In genomic region chr14:89241934-89242670, GRCh38 we compare ENCODE assay signal across 16 cellular contexts.
DNase-seq lines count a peak whose midpoint lies in the region; ATAC-seq and TF ChIP-seq lines count a peak whose summit lies in the region.
"Had no signal": no experiment of that assay in that cellular context is flagged by ENCODE, and none has a peak within 500 bp of the region (broad histone marks: within the 10 kb centered on the region; RNA-seq: fewer than 3 reads in every experiment).

No MANE protein-coding gene starts in this region.

- DNase-seq in H9 (no peak), OCI-LY7 (ENCODE audit: low spot score) (no peak), dermis blood vessel endothelial cell (peak; percentile 22), retinal pigment epithelial cell (ENCODE audit: low read depth) (no peak), NCI-H1105 (lab: John Stamatoyannopoulos, UW) (no peak), aorta (no peak)
- DNase-seq in stimulated activated CD4-positive, alpha-beta T cell treated with anti-CD3 and anti-CD28 coated beads, Interleukin-4, amount 100 ng/mL, for 24 hours = no peak
- DNase-seq: activated effector memory CD4-positive, alpha-beta T cell treated with Interleukin-2 at 50 U/mL for 16 hours; body of pancreas; left cardiac atrium; MM.1S; NCI-H2029; stimulated activated CD4-positive, alpha-beta T cell treated with anti-CD3 and anti-CD28 coated beads, Interleukin-2, amount 100 ng/mL, for 48 hours had no signal

- H4K91ac ChIP-seq in H9 (ENCODE audit: insufficient read length, low read depth, low read length) = no peak overlapping the region

- POLR2A ChIA-PET in OCI-LY7 (lab: Charles Lee) = interaction anchor here (0.7 kb wide), 1 partner anchor 63 kb away, joined by 3 read pairs; no protein-coding TSS in a partner anchor

- TF ChIP-seq CTCF in H9 (conservative IDR thresholded peaks at IDR 0.05) = peak; percentile 18; the same call in 2 of the 3 replicates
- TF ChIP-seq CTCF in OCI-LY7 (conservative IDR thresholded peaks at IDR 0.05; ENCODE audit: low read length) = peak; percentile 35; the same call in 1 of the 2 replicates
- TF ChIP-seq CTCF in retinal pigment epithelial cell (conservative IDR thresholded peaks at IDR 0.05; ENCODE audit: low read depth, low read length) = peak; percentile 27

- no peak overlapping the region for H3K4me3 Mint-ChIP-seq in H9

- H3K79me2 ChIP-seq in H9 (ENCODE audit: insufficient read depth, low read length) = peaks cover 6% of the 10 kb centered on the region; the same call in 1 of the 2 replicates
- H3K79me2 ChIP-seq in OCI-LY7 (ENCODE audit: insufficient read depth, low read depth, low read length) = peaks cover 7% of the 10 kb centered on the region; the same call in 1 of the 2 replicates

- no peak overlapping the region for H3K23ac ChIP-seq in H9 (ENCODE audit: insufficient read length, low read depth, low read length)

- no CpG with 5 or more reads among the region's 8 CpGs for WGBS in H9 (ENCODE audit: extremely low coverage, insufficient read length, low lambda C conversion rate)
- 20 to 28% methylated on average over 8 of the region's 8 CpGs for WGBS in aorta, 2 donors

- peaks cover 39 to 40% of the 10 kb centered on the region in 2 experiments for H3K4me1 Mint-ChIP-seq in H9

- H2BK20ac ChIP-seq in H9 (ENCODE audit: low read depth, low read length, poor library complexity, severe bottlenecking) = no peak overlapping the region

- H3K27me3 Mint-ChIP-seq in H9 (ENCODE audit: low read depth) = no peaks in the 10 kb centered on the region

- no peak overlapping the region for H2BK15ac ChIP-seq in H9 (ENCODE audit: low read depth, low read length)

- no peak overlapping the region for H2AFZ ChIP-seq in H9 (ENCODE audit: low read length)
- no peak overlapping the region for H2AFZ ChIP-seq in OCI-LY7 (ENCODE audit: low read length)
- H2AFZ ChIP-seq: parathyroid adenoma had no signal

- H2AK5ac ChIP-seq in H9 (ENCODE audit: insufficient read length, low read length) = no peak overlapping the region

- H3K23me2 ChIP-seq in H9 (ENCODE audit: insufficient read length, low read depth, low read length, poor library complexity, severe bottlenecking) = no peaks in the 10 kb centered on the region

- H3K27ac Mint-ChIP-seq in H9 = peak overlapping the region; percentile 23 to 60 (median 51); a peak in 2 of 7 replicates

- no peak overlapping the region for H2BK12ac ChIP-seq in H9 (ENCODE audit: insufficient read length, low read depth, low read length)

- H3K4me1 ChIP-seq in H9 (ENCODE audit: insufficient read depth, low read length) = peaks cover 16% of the 10 kb centered on the region
- peaks cover 31% of the 10 kb centered on the region for H3K4me1 ChIP-seq in OCI-LY7 (ENCODE audit: insufficient read depth, low read length, poor library complexity, severe bottlenecking)
- peaks cover 4 to 5% of the 10 kb centered on the region in 2 donors for H3K4me1 ChIP-seq in aorta (ENCODE audit: control insufficient read depth in 1 of 2, insufficient read depth in 2 of 2, low read length in 2 of 2)
- H3K4me1 ChIP-seq: body of pancreas had no signal

- H3K4me3 ChIP-seq in OCI-LY7 (ENCODE audit: low read depth, low read length, poor library complexity, severe bottlenecking) = no peak overlapping the region
- no peak overlapping the region for H3K4me3 ChIP-seq in retinal pigment epithelial cell (ENCODE audit: low read length)
- H3K4me3 ChIP-seq in aorta (ENCODE audit: low read length in 2 of 2) = peak overlapping the region in 1 of 2 donors; percentile 35
- H3K4me3 ChIP-seq: body of pancreas had no signal

- no TSS peak for BruUV-seq in OCI-LY7 (replicated peaks; lab: Mats Ljungman, UMichigan)

- no peak overlapping the region for H3K4ac ChIP-seq in H9 (ENCODE audit: low read depth, low read length)

- peaks cover 2% of the 10 kb centered on the region for H4K20me1 ChIP-seq in H9 (ENCODE audit: control insufficient read depth, insufficient read depth, insufficient read length)
- peaks cover 3% of the 10 kb centered on the region; the same call in 1 of the 2 replicates for H4K20me1 ChIP-seq in OCI-LY7 (ENCODE audit: insufficient read depth, low read length)

- no peak overlapping the region for H3T11ph ChIP-seq in H9 (ENCODE audit: low read length)

- H3K27me3 ChIP-seq in H9 (ENCODE audit: insufficient read depth, low read length) (no peaks in the 10 kb centered on the region), aorta (ENCODE audit: control insufficient read depth in 1 of 2, insufficient read depth in 2 of 2, low read length in 1 of 2) (no peaks in the 10 kb centered on the region)
- H3K27me3 ChIP-seq: body of pancreas had no signal

- no peaks in the 10 kb centered on the region for H3K9me3 ChIP-seq in H9 (ENCODE audit: control insufficient read depth, low read depth, low read length)
- no peaks in the 10 kb centered on the region for H3K9me3 ChIP-seq in OCI-LY7 (ENCODE audit: low read length)
- H3K9me3 ChIP-seq in aorta (ENCODE audit: control insufficient read depth, low read length) = no peaks in the 10 kb centered on the region
- H3K9me3 ChIP-seq: body of pancreas had no signal

- intact Hi-C loops in OCI-LY7 (cut with micrococcal nuclease; ENCODE audit: unreplicated experiment) = no loop called here
- intact Hi-C loops in aorta (cut with DNase I) = loop anchor here (5.0 to 10.0 kb wide), 3 partner anchors 197 to 675 kb away; no protein-coding TSS in a partner anchor

- H2BK5ac ChIP-seq in H9 (ENCODE audit: insufficient read length, low read length) = no peak overlapping the region

- H3K4me2 ChIP-seq in H9 (ENCODE audit: insufficient read depth, insufficient read length, low read length) = no peak overlapping the region
- no peak overlapping the region for H3K4me2 ChIP-seq in OCI-LY7 (ENCODE audit: low read length)

- H3K36me3 Mint-ChIP-seq in H9 (ENCODE audit: insufficient read depth in 1 of 3, low read depth in 3 of 3) = peaks cover 10 to 12% (median 11%) of the 10 kb centered on the region in 3 experiments

- H3K9me2 ChIP-seq in OCI-LY7 (ENCODE audit: insufficient read depth, low read length) = no peaks in the 10 kb centered on the region

- no peak overlapping the region for H2BK120ac ChIP-seq in H9 (ENCODE audit: low read depth, low read length, poor library complexity, severe bottlenecking)

- H3K9me3 Mint-ChIP-seq in H9 = no peaks in the 10 kb centered on the region

- H3K18ac ChIP-seq in H9 (ENCODE audit: insufficient read length, low read depth, low read length) = no peak overlapping the region

- no peak overlapping the region for H3K9ac ChIP-seq in H9 (ENCODE audit: extremely low read depth, insufficient read length, low read length)
- H3K9ac ChIP-seq: parathyroid adenoma had no signal

- H3K14ac ChIP-seq in H9 (ENCODE audit: insufficient read depth, low read length) = no peak overlapping the region; the same call in 1 of the 2 replicates

- no peaks in the 10 kb centered on the region; the same call in 1 of the 2 replicates for H3K36me3 ChIP-seq in OCI-LY7 (ENCODE audit: insufficient read depth, low read length)
- no peaks in the 10 kb centered on the region for H3K36me3 ChIP-seq in aorta (ENCODE audit: control insufficient read depth in 1 of 2, insufficient read depth in 2 of 2, low read length in 1 of 2)

- no peak overlapping the region for H4K5ac ChIP-seq in H9 (ENCODE audit: insufficient read length, low read depth, low read length)

- ATAC-seq in aorta (ENCODE audit: low FRiP score) = no peak
- ATAC-seq: body of pancreas, HepG2 had no signal

- CTCF ChIA-PET in OCI-LY7 (lab: Charles Lee; ENCODE audit: unreplicated experiment) = no interaction called here

- H3K27ac ChIP-seq in H9 (ENCODE audit: insufficient read length, low read depth, low read length) (no peak overlapping the region), OCI-LY7 (ENCODE audit: low read depth, low read length, poor library complexity, severe bottlenecking) (no peak overlapping the region), aorta (ENCODE audit: low read depth in 1 of 2, low read length in 2 of 2) (peak overlapping the region in 1 of 2 donors; percentile 56)
- H3K27ac ChIP-seq: body of pancreas, VCaP had no signal

- H4K8ac ChIP-seq in H9 (replicated peaks; ENCODE audit: insufficient read length, low read depth, low read length) = no peak overlapping the region

- peaks cover 10% of the 10 kb centered on the region for H3K79me1 ChIP-seq in H9 (ENCODE audit: insufficient read depth, low read depth, low read length, poor library complexity, severe bottlenecking)

- no peak overlapping the region for H3K56ac ChIP-seq in H9 (ENCODE audit: insufficient read length, low read depth, low read length)
